Comparison of ENCODE assay signal across 10 cellular contexts in the genomic region with DNA sequence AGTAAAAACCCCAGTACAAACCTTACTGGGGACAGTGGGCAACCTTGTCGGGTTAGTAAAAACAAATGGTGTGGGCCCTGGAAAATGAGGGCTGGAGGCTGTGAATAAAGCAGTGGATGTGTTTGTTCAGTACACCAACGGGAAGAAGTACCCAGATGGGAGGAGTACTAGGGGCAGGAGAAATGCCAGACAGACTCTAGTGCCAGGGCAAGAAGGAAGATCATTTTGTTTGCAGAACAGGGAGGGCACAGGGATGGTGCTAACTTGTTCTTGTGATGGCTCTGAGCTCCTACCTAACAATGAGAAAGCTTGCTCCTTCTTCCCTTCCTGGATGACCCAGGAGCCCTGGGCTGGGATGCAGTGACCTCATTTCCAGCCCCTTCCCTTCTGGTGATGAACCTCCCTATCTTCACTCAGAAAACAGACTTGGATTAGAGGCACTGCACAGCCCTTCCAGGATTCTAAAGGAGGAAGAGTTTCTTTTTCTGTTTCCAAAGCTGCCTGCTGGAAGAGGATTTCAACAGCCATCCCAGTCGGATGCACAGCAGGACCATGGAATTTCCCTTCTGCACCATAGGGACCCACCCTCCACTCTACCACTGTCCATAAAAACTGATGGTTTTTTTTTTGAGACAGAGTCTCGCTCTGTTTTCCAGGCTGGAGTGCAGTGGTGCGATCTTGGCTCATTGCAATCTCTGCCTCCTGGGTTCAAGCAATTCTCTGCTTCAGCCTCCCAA. TPM values are rescaled to one million over a fixed set of nuclear protein-coding genes. Genes with fewer than 3 reads are reported as not detected.
DNase-seq lines count a peak whose midpoint lies in the region; TF ChIP-seq lines count a peak whose summit lies in the region.
"Had no signal": no experiment of that assay in that cellular context is flagged by ENCODE, and none has a peak within 500 bp of the region (broad histone marks: within the 10 kb centered on the region; RNA-seq: fewer than 3 reads in every experiment).

No MANE protein-coding gene starts in this region.

- H3K27ac ChIP-seq in brain microvascular endothelial cell = peak overlapping the region; percentile 94

- no peaks in the 10 kb centered on the region for H3K9me3 Mint-ChIP-seq in activated naive CD4-positive, alpha-beta T cell treated with anti-CD3 and anti-CD28 coated beads, Interleukin-2, amount 10 ng/mL, durations not matched to agents 7 days and 5 days
- no peaks in the 10 kb centered on the region for H3K9me3 Mint-ChIP-seq in type B pancreatic cell

- in situ Hi-C loops in brain microvascular endothelial cell (cut with HindIII; ENCODE audit: low pct_ligation_motif_present, low sequenced_read_pairs) = no loop called here

- H3K4me1 Mint-ChIP-seq in activated naive CD4-positive, alpha-beta T cell treated with anti-CD3 and anti-CD28 coated beads, Interleukin-2, amount 10 ng/mL, durations not matched to agents 7 days and 5 days = peaks cover 52% of the 10 kb centered on the region
- peaks cover 19% of the 10 kb centered on the region for H3K4me1 Mint-ChIP-seq in type B pancreatic cell (ENCODE audit: unreplicated experiment)

- no peaks in the 10 kb centered on the region for H3K27me3 ChIP-seq in brain microvascular endothelial cell (replicated peaks)

- no peak for DNase-seq in activated naive CD4-positive, alpha-beta T cell treated with anti-CD3 and anti-CD28 coated beads, Interleukin-2, amount 10 ng/mL, durations not matched to agents 7 days and 5 days
- no peak for DNase-seq in activated naive CD4-positive, alpha-beta T cell treated with Interleukin-2 at 50 U/mL for 16 hours
- no peak for DNase-seq in brain microvascular endothelial cell
- DNase-seq in lung microvascular endothelial cell (ENCODE audit: low read depth in 2 of 2) = peak; percentile 66 to 82
- DNase-seq in type B pancreatic cell (ENCODE audit: extremely low spot score, unreplicated experiment) = no peak
- DNase-seq in RPMI8226 = no peak
- no peak for DNase-seq in NCI-H2029 treated with DMSO at 0.1 percent for 48 hours (lab: John Stamatoyannopoulos, UW)
- DNase-seq in amygdala (lab: John Stamatoyannopoulos, UW) = no peak
- DNase-seq: hypothalamus, NCI-H748 treated with DMSO at 0.1 percent for 48 hours had no signal

- TF ChIP-seq CTCF in brain microvascular endothelial cell (IDR thresholded peaks at IDR 0.05; ENCODE audit: low read depth, low read length, missing control alignments) (no peak), type B pancreatic cell (conservative IDR thresholded peaks at IDR 0.05) (no peak)

- CTCF ChIA-PET in activated naive CD4-positive, alpha-beta T cell treated with anti-CD3 and anti-CD28 coated beads, Interleukin-2, amount 10 ng/mL, durations not matched to agents 7 days and 5 days (lab: Charles Lee) = interaction anchor here (1.0 to 5.0 kb wide), 2 partner anchors 11 to 208 kb away, joined by 3 to 40 read pairs; a partner anchor contains a TSS

- peaks cover 73% of the 10 kb centered on the region for H3K36me3 Mint-ChIP-seq in activated naive CD4-positive, alpha-beta T cell treated with anti-CD3 and anti-CD28 coated beads, Interleukin-2, amount 10 ng/mL, durations not matched to agents 7 days and 5 days
- H3K36me3 Mint-ChIP-seq in type B pancreatic cell = peaks cover 4% of the 10 kb centered on the region

- peak overlapping the region; percentile 55 for H3K4me3 Mint-ChIP-seq in activated naive CD4-positive, alpha-beta T cell treated with anti-CD3 and anti-CD28 coated beads, Interleukin-2, amount 10 ng/mL, durations not matched to agents 7 days and 5 days
- H3K4me3 Mint-ChIP-seq in type B pancreatic cell = no peak overlapping the region

- H3K27me3 Mint-ChIP-seq in activated naive CD4-positive, alpha-beta T cell treated with anti-CD3 and anti-CD28 coated beads, Interleukin-2, amount 10 ng/mL, durations not matched to agents 7 days and 5 days = no peaks in the 10 kb centered on the region
- peaks cover 11% of the 10 kb centered on the region for H3K27me3 Mint-ChIP-seq in type B pancreatic cell

- no peak overlapping the region for H3K4me3 ChIP-seq in brain microvascular endothelial cell (ENCODE audit: low read depth, low read length)

- H3K36me3 ChIP-seq in brain microvascular endothelial cell (replicated peaks) = peaks cover 23% of the 10 kb centered on the region

- H3K27ac Mint-ChIP-seq in activated naive CD4-positive, alpha-beta T cell treated with anti-CD3 and anti-CD28 coated beads, Interleukin-2, amount 10 ng/mL, durations not matched to agents 7 days and 5 days = peak overlapping the region; percentile 89
- H3K27ac Mint-ChIP-seq in type B pancreatic cell = peak overlapping the region; percentile 39

RNA-seq across cellular contexts. Expression of a gene that starts 6.1 kb away (rescaled TPM):
- total RNA-seq in lung microvascular endothelial cell = 12.0 and 20.6 TPM in 2 replicates
- 13.7 and 13.8 TPM in 2 replicates for total RNA-seq in type B pancreatic cell (ENCODE audit: low replicate concordance)

RNA-seq across cellular contexts. Expression of a gene that starts 6.5 kb away (rescaled TPM):
- total RNA-seq in lung microvascular endothelial cell (21.4 and 22.8 TPM in 2 replicates), type B pancreatic cell (ENCODE audit: low replicate concordance) (24.9 and 39.0 TPM in 2 replicates)

RNA-seq across cellular contexts. Expression of a gene that starts 11.0 kb away (rescaled TPM):
- 0.20 and 0.22 TPM in 2 replicates for total RNA-seq in lung microvascular endothelial cell
- 1.8 and 13.4 TPM in 2 replicates for total RNA-seq in type B pancreatic cell (ENCODE audit: low replicate concordance)

RNA-seq across cellular contexts. Expression of a gene that starts 12.0 kb away (rescaled TPM):
- total RNA-seq in lung microvascular endothelial cell = 404 and 600 TPM in 2 replicates
- 46.6 and 52.5 TPM in 2 replicates for total RNA-seq in type B pancreatic cell (ENCODE audit: low replicate concordance)

RNA-seq across cellular contexts. Expression of a gene that starts 16.1 kb away (rescaled TPM):
- 12.0 and 17.3 TPM in 2 replicates for total RNA-seq in lung microvascular endothelial cell
- total RNA-seq in type B pancreatic cell (ENCODE audit: low replicate concordance) = 20.3 and 27.9 TPM in 2 replicates

Comparison
In these comparisons a context has a peak if more than half of its experiments do, and no peak if none do; other contexts are left out.
1. DNase-seq: peak in lung microvascular endothelial cell (2 of 2); none in activated naive CD4-positive, alpha-beta T cell treated with anti-CD3 and anti-CD28 coated beads, Interleukin-2, amount 10 ng/mL, durations not matched to agents 7 days and 5 days (single experiment), activated naive CD4-positive, alpha-beta T cell treated with Interleukin-2 at 50 U/mL for 16 hours (single experiment), brain microvascular endothelial cell (single experiment), type B pancreatic cell (single experiment), RPMI8226 (single experiment), NCI-H2029 treated with DMSO at 0.1 percent for 48 hours (single experiment) and amygdala (0 of 56).